9 cellular contexts compared by ENCODE assay signal in genomic region chr10:49362596-49363260, GRCh38. TPM values are rescaled to one million over a fixed set of nuclear protein-coding genes. Genes with fewer than 3 reads are reported as not detected.
DNase-seq lines count a peak whose midpoint lies in the region; ATAC-seq and TF ChIP-seq lines count a peak whose summit lies in the region.
"Had no signal": no experiment of that assay in that cellular context is flagged by ENCODE, and none has a peak within 500 bp of the region (broad histone marks: within the 10 kb centered on the region; RNA-seq: fewer than 3 reads in every experiment).

No MANE protein-coding gene starts in this region.

- H3K4me1 Mint-ChIP-seq in activated CD4-positive, alpha-beta T cell treated with anti-CD3 and anti-CD28 coated beads, Interleukin-2, amount 10 ng/mL, durations not matched to agents 24 days and 14 days = no peaks in the 10 kb centered on the region

- ATAC-seq in GM21381 (IDR thresholded peaks at IDR 0.05; ENCODE audit: unreplicated experiment) = peak; percentile 84
- peak; percentile 87 for ATAC-seq in HG03342 (IDR thresholded peaks at IDR 0.05; ENCODE audit: unreplicated experiment)
- no peak for ATAC-seq in gastrocnemius medialis

- H3K36me3 ChIP-seq in smooth muscle cell (ENCODE audit: low read depth) = no peaks in the 10 kb centered on the region
- H3K36me3 ChIP-seq in gastrocnemius medialis = no peaks in the 10 kb centered on the region

- TF ChIP-seq POLR2A in gastrocnemius medialis (IDR thresholded peaks at IDR 0.05) = no peak

- H3K27me3 ChIP-seq in smooth muscle cell (ENCODE audit: low read depth) (no peaks in the 10 kb centered on the region), gastrocnemius medialis (no peaks in the 10 kb centered on the region)

- DNase-seq in GM12864 (ENCODE audit: low read depth) (peak; percentile 69), glomerular visceral epithelial cell (ENCODE audit: extremely low spot score) (peak; percentile 9), smooth muscle cell (lab: John Stamatoyannopoulos, UW; ENCODE audit: unreplicated experiment) (no peak), HuH-7.5 (ENCODE audit: low spot score) (no peak), gastrocnemius medialis (no peak)
- DNase-seq in activated CD4-positive, alpha-beta T cell treated with anti-CD3 and anti-CD28 coated beads, Interleukin-2, amount 10 ng/mL, durations not matched to agents 24 days and 14 days = no peak

- WGBS in smooth muscle cell (ENCODE audit: low lambda C conversion rate) = 89% methylated on average over 10 of the region's 10 CpGs

- no peaks in the 10 kb centered on the region for H3K36me3 Mint-ChIP-seq in activated CD4-positive, alpha-beta T cell treated with anti-CD3 and anti-CD28 coated beads, Interleukin-2, amount 10 ng/mL, durations not matched to agents 24 days and 14 days (ENCODE audit: low read depth)

- H2AFZ ChIP-seq in smooth muscle cell (ENCODE audit: low read depth) = no peak overlapping the region

- H3K4me3 Mint-ChIP-seq in activated CD4-positive, alpha-beta T cell treated with anti-CD3 and anti-CD28 coated beads, Interleukin-2, amount 10 ng/mL, durations not matched to agents 24 days and 14 days = no peak overlapping the region

- H3K9me3 ChIP-seq in smooth muscle cell (replicated peaks; ENCODE audit: low read depth) (no peaks in the 10 kb centered on the region), gastrocnemius medialis (no peaks in the 10 kb centered on the region)

- H3K4me1 ChIP-seq in smooth muscle cell (ENCODE audit: low read depth) (no peaks in the 10 kb centered on the region), gastrocnemius medialis (no peaks in the 10 kb centered on the region)

- no peaks in the 10 kb centered on the region for H3K79me2 ChIP-seq in smooth muscle cell (ENCODE audit: low read depth)

- TF ChIP-seq CTCF in GM12864 (IDR thresholded peaks at IDR 0.05; ENCODE audit: low read depth, low read length, missing control alignments) (no peak), smooth muscle cell (IDR thresholded peaks at IDR 0.05; ENCODE audit: borderline replicate concordance, insufficient read depth, poor library complexity, severe bottlenecking) (no peak), gastrocnemius medialis (IDR thresholded peaks at IDR 0.05 in 4 of 5, conservative IDR thresholded peaks at IDR 0.05 in 1 of 5) (no peak)

- H3K27ac Mint-ChIP-seq in activated CD4-positive, alpha-beta T cell treated with anti-CD3 and anti-CD28 coated beads, Interleukin-2, amount 10 ng/mL, durations not matched to agents 24 days and 14 days = no peak overlapping the region

- H4K20me1 ChIP-seq in smooth muscle cell (ENCODE audit: low read depth) = no peaks in the 10 kb centered on the region

- no peak overlapping the region for H3K27ac ChIP-seq in smooth muscle cell (ENCODE audit: low read depth)
- H3K27ac ChIP-seq in gastrocnemius medialis = no peak overlapping the region

- H3K4me2 ChIP-seq in smooth muscle cell = no peak overlapping the region

- H3K4me3 ChIP-seq in GM12864 (ENCODE audit: low read depth, low read length) (no peak overlapping the region), smooth muscle cell (no peak overlapping the region), gastrocnemius medialis (no peak overlapping the region)

- no peaks in the 10 kb centered on the region for H3K9me3 Mint-ChIP-seq in activated CD4-positive, alpha-beta T cell treated with anti-CD3 and anti-CD28 coated beads, Interleukin-2, amount 10 ng/mL, durations not matched to agents 24 days and 14 days

- intact Hi-C loops in activated CD4-positive, alpha-beta T cell treated with anti-CD3 and anti-CD28 coated beads, Interleukin-2, amount 10 ng/mL, durations not matched to agents 24 days and 14 days (cut with micrococcal nuclease) = no loop called here
- intact Hi-C loops in gastrocnemius medialis (cut with DNase I; ENCODE audit: low total_unique reads) = no loop called here

- no peak overlapping the region for H3K9ac ChIP-seq in smooth muscle cell (ENCODE audit: low read depth)

- in situ Hi-C loops in gastrocnemius medialis (cut with MboI; ENCODE audit: low sequenced_read_pairs in 4 of 4) = loop anchor here in 1 of 4 donors (25.0 kb wide), 1 partner anchor 375 kb away; no protein-coding TSS in a partner anchor

- H3K27me3 Mint-ChIP-seq in activated CD4-positive, alpha-beta T cell treated with anti-CD3 and anti-CD28 coated beads, Interleukin-2, amount 10 ng/mL, durations not matched to agents 24 days and 14 days = no peaks in the 10 kb centered on the region

- no peaks in the 10 kb centered on the region for H3F3A ChIP-seq in smooth muscle cell (ENCODE audit: low read depth)

RNA-seq across cellular contexts. Expression of gene DRGX, which starts 33.2 kb away (rescaled TPM):
- not detected in 2 replicates for total RNA-seq in smooth muscle cell
- polyA plus RNA-seq in smooth muscle cell = not detected in 2 replicates
- total RNA-seq in activated CD4-positive, alpha-beta T cell treated with anti-CD3 and anti-CD28 coated beads, Interleukin-2, amount 10 ng/mL, durations not matched to agents 24 days and 14 days = 0.09 TPM in 1 of 2 replicates, not detected in the other
- not detected for total RNA-seq in gastrocnemius medialis
- total RNA-seq: T-helper 2 cell treated with Interferon-gamma antibody and Interleukin-4, amounts not matched to agents 100 ng/mL and 5 ng/mL, for 36 hours had no signal

Comparison
In these comparisons a context has a peak if more than half of its experiments do, and no peak if none do; other contexts are left out.
1. DNase-seq: peak in GM12864 (single experiment) and glomerular visceral epithelial cell (single experiment); none in smooth muscle cell (single experiment), activated CD4-positive, alpha-beta T cell treated with anti-CD3 and anti-CD28 coated beads, Interleukin-2, amount 10 ng/mL, durations not matched to agents 24 days and 14 days (single experiment), HuH-7.5 (single experiment) and gastrocnemius medialis (0 of 2).
2. ATAC-seq: peak in GM21381 (single experiment) and HG03342 (single experiment); none in gastrocnemius medialis (0 of 2).